ENCODE assay signal across 29 cellular contexts in the genomic region with DNA sequence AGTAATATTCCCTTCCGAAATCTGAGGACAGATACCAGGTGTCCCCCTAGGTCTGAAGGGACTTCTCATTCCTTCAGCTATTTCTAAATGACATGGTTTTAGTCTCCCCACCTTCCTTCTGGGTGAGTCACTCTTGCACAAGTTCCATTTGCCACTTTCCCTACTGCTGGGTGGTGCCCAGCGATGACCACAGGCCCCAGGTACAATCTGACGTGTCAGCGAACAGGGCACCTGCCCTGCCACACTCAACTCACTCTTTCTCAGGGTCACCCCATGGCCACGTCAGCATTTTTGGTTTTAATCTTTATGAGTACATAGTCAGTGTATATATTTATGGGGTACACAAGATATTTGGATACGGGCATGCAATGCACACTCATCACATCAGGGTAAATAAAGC. TPM values are rescaled to one million over a fixed set of nuclear protein-coding genes. Genes with fewer than 3 reads are reported as not detected.
DNase-seq lines count a peak whose midpoint lies in the region; ATAC-seq, FAIRE-seq and TF ChIP-seq lines count a peak whose summit lies in the region.
"Had no signal": no experiment of that assay in that cellular context is flagged by ENCODE, and none has a peak within 500 bp of the region (broad histone marks: within the 10 kb centered on the region; RNA-seq: fewer than 3 reads in every experiment).

No MANE protein-coding gene starts in this region.

- no peaks in the 10 kb centered on the region for H3K9me3 ChIP-seq in breast epithelium
- H3K9me3 ChIP-seq in kidney (ENCODE audit: control insufficient read depth in 1 of 2, low read length in 2 of 2), result no peaks in the 10 kb centered on the region
- H3K9me3 ChIP-seq: SJSA1, upper lobe of right lung had no signal

- no peak for FAIRE-seq in kidney (lab: Jason Lieb, UNC)
- FAIRE-seq: islet of Langerhans had no signal

- ATAC-seq in Right ventricle myocardium inferior, result no peak
- ATAC-seq in SK-N-SH treated with all-trans-retinoic acid at 6 μM for 48 hours, result no peak
- ATAC-seq: activated CD8-positive, alpha-beta T cell treated with anti-CD3 and anti-CD28 coated beads, Interleukin-2, amount 10 ng/mL, durations not matched to agents 7 days and 5 days; activated T-cell treated with anti-CD3 and anti-CD28 coated beads, Interleukin-2, amount 50 U/mL, for 4 hours; sciatic nerve had no signal

- no peaks in the 10 kb centered on the region for H3K36me3 Mint-ChIP-seq in MCF 10A (ENCODE audit: insufficient read depth, unreplicated experiment)
- H3K36me3 Mint-ChIP-seq: activated naive CD8-positive, alpha-beta T cell; brain; CD14-positive monocyte had no signal

- intact Hi-C loops in MCF 10A (cut with micrococcal nuclease), result no loop called here
- intact Hi-C loops in breast epithelium (cut with DNase I; ENCODE audit: low total_unique reads), result no loop called here
- intact Hi-C loops in kidney (cut with DNase I), result no loop called here
- intact Hi-C loops in Right ventricle myocardium inferior (cut with DNase I), result no loop called here

- BruUV-seq in MCF 10A (replicated peaks; lab: Mats Ljungman, UMichigan), result no TSS peak

- peak overlapping the region; percentile 43 for H3K27ac Mint-ChIP-seq in MCF 10A (ENCODE audit: low read depth, unreplicated experiment)
- H3K27ac Mint-ChIP-seq: activated CD8-positive, alpha-beta T cell treated with anti-CD3 and anti-CD28 coated beads, Interleukin-2, amount 10 ng/mL, durations not matched to agents 7 days and 5 days; activated naive CD8-positive, alpha-beta T cell; brain; HFFc6; T-helper 2 cell treated with Interferon-gamma antibody and Interleukin-4, amounts not matched to agents 5 μg/mL and 100 μg/mL, for 36 hours had no signal

- CTCF ChIA-PET in MCF 10A (lab: Yijun Ruan, JAX), result interaction anchor here (0.5 to 1.4 kb wide), 4 partner anchors 62 to 1826 kb away, joined by 4 to 5 read pairs (median 4); no protein-coding TSS in a partner anchor

- no peaks in the 10 kb centered on the region for H3K27me3 Mint-ChIP-seq in MCF 10A (ENCODE audit: insufficient read depth, unreplicated experiment)
- H3K27me3 Mint-ChIP-seq: activated naive CD8-positive, alpha-beta T cell; naive B cell had no signal

- POLR2A ChIA-PET in MCF 10A (lab: Yijun Ruan, JAX), result interaction anchor here (0.6 to 1.8 kb wide), 6 partner anchors 9 to 404 kb away, joined by 3 to 7 read pairs (median 4); partner anchors contain the start of gene PPP2R1B

- TF ChIP-seq CTCF in MCF 10A (IDR thresholded peaks at IDR 0.05; ENCODE audit: unreplicated experiment) (no peak), breast epithelium (IDR thresholded peaks at IDR 0.05) (no peak), kidney (IDR thresholded peaks at IDR 0.05; ENCODE audit: borderline replicate concordance, extremely low read depth, insufficient read depth) (no peak)

- H3K4me1 ChIP-seq in breast epithelium (no peaks in the 10 kb centered on the region), kidney (ENCODE audit: control insufficient read depth in 1 of 2, insufficient read depth in 1 of 2, low read depth in 1 of 2, low read length in 2 of 2) (peaks cover 3 to 5% of the 10 kb centered on the region in 2 donors)
- H3K4me1 ChIP-seq: SJSA1, upper lobe of right lung had no signal

- peaks cover 11% of the 10 kb centered on the region for H3K4me1 Mint-ChIP-seq in MCF 10A (ENCODE audit: insufficient read depth, unreplicated experiment)
- H3K4me1 Mint-ChIP-seq: brain, CD14-positive monocyte had no signal

- DNase-seq in MCF 10A (ENCODE audit: unreplicated experiment) (peak; percentile 71), breast epithelium (ENCODE audit: low spot score in 2 of 2) (no peak), RPMI8226 (peak; percentile 87), kidney (peak; percentile 57), NCI-H345 treated with DMSO at 0.1 percent for 48 hours (lab: John Stamatoyannopoulos, UW; ENCODE audit: unreplicated experiment) (no peak), Right ventricle myocardium inferior (ENCODE audit: missing footprints) (no peak)
- DNase-seq in stimulated activated naive CD4-positive, alpha-beta T cell (lab: John Stamatoyannopoulos, UW), result no peak
- DNase-seq: activated CD4-positive, CD25-positive, alpha-beta regulatory T cell; activated CD8-positive, alpha-beta T cell treated with anti-CD3 and anti-CD28 coated beads, Interleukin-2, amount 10 ng/mL, durations not matched to agents 7 days and 5 days; activated T-cell treated with anti-CD3 and anti-CD28 coated beads, Interleukin-2, amount 50 U/mL, for 4 hours; cortex of kidney; DMS53; HFFc6; hippocampal formation; naive B cell; NCI-H1436; upper lobe of right lung had no signal

- no peak overlapping the region for H3K27ac ChIP-seq in breast epithelium
- H3K27ac ChIP-seq in kidney (ENCODE audit: low read depth in 2 of 2, low read length in 2 of 2), result no peak overlapping the region
- H3K27ac ChIP-seq: SJSA1, upper lobe of right lung had no signal

- TF ChIP-seq POLR2A in breast epithelium (IDR thresholded peaks at IDR 0.05), result no peak

- H3K4me3 ChIP-seq in breast epithelium (no peak overlapping the region), kidney (ENCODE audit: low read length in 2 of 2) (no peak overlapping the region)
- H3K4me3 ChIP-seq: SJSA1, upper lobe of right lung had no signal

- H3K9ac ChIP-seq in kidney (ENCODE audit: low read length in 2 of 2), result no peak overlapping the region

- no peak overlapping the region for H3K4me3 Mint-ChIP-seq in MCF 10A (ENCODE audit: unreplicated experiment)
- H3K4me3 Mint-ChIP-seq: activated CD8-positive, alpha-beta T cell treated with anti-CD3 and anti-CD28 coated beads, Interleukin-2, amount 10 ng/mL, durations not matched to agents 7 days and 5 days; activated naive CD8-positive, alpha-beta T cell; activated T-cell treated with anti-CD3 and anti-CD28 coated beads, Interleukin-2, amount 50 U/mL, for 4 hours; brain; CD14-positive monocyte; HFFc6; T-helper 2 cell treated with Interferon-gamma antibody and Interleukin-4, amounts not matched to agents 5 μg/mL and 100 μg/mL, for 36 hours had no signal

- no peaks in the 10 kb centered on the region for H3K27me3 ChIP-seq in breast epithelium
- H3K27me3 ChIP-seq: SJSA1, upper lobe of right lung had no signal

- H3K36me3 ChIP-seq in breast epithelium (no peaks in the 10 kb centered on the region), kidney (ENCODE audit: control insufficient read depth in 1 of 2, insufficient read depth in 2 of 2, low read length in 2 of 2) (no peaks in the 10 kb centered on the region)
- H3K36me3 ChIP-seq: SJSA1, upper lobe of right lung had no signal

- H3K9me3 Mint-ChIP-seq in MCF 10A (ENCODE audit: unreplicated experiment), result no peaks in the 10 kb centered on the region
- H3K9me3 Mint-ChIP-seq: activated T-cell treated with anti-CD3 and anti-CD28 coated beads, Interleukin-2, amount 50 U/mL, for 4 hours; brain; CD14-positive monocyte; HFFc6; naive B cell; T-helper 2 cell treated with Interferon-gamma antibody and Interleukin-4, amounts not matched to agents 5 μg/mL and 100 μg/mL, for 36 hours had no signal

TF ChIP-seq in SK-N-SH treated with all-trans-retinoic acid at 6 μM for 48 hours, 23 proteins besides CTCF, POLR2A, EP300 and RAD21:
- no peak for TF ChIP-seq SNAI2 (CRISPR knock-in tag; IDR thresholded peaks at IDR 0.05)
- no peak for TF ChIP-seq ZFP30 (CRISPR knock-in tag; IDR thresholded peaks at IDR 0.05)
- TF ChIP-seq ESRRG (CRISPR knock-in tag; IDR thresholded peaks at IDR 0.05), result no peak
- TF ChIP-seq TOX (CRISPR knock-in tag; IDR thresholded peaks at IDR 0.05; ENCODE audit: borderline replicate concordance), result no peak
- no peak for TF ChIP-seq PPARA (CRISPR knock-in tag; IDR thresholded peaks at IDR 0.05; ENCODE audit: borderline replicate concordance)
- no peak for TF ChIP-seq ZC3H10 (CRISPR knock-in tag; IDR thresholded peaks at IDR 0.05)
- TF ChIP-seq ZNF565 (CRISPR knock-in tag; conservative IDR thresholded peaks at IDR 0.05; ENCODE audit: low read depth), result no peak
- TF ChIP-seq CSDC2 (CRISPR knock-in tag; IDR thresholded peaks at IDR 0.05), result no peak
- no peak for TF ChIP-seq TCF4 (CRISPR knock-in tag; IDR thresholded peaks at IDR 0.05; ENCODE audit: borderline replicate concordance)
- no peak for TF ChIP-seq CSRNP3 (CRISPR knock-in tag; IDR thresholded peaks at IDR 0.05)
- no peak for TF ChIP-seq RARB (CRISPR knock-in tag; IDR thresholded peaks at IDR 0.05)
- TF ChIP-seq BACH2 (CRISPR knock-in tag; IDR thresholded peaks at IDR 0.05; ENCODE audit: borderline replicate concordance), result no peak
- no peak for TF ChIP-seq ISL1 (CRISPR knock-in tag; IDR thresholded peaks at IDR 0.05)

RNA-seq across cellular contexts. Expression of gene POU2AF1, which starts 17.2 kb away (rescaled TPM):
- total RNA-seq in MCF 10A (2022) (not detected in 2 replicates), breast epithelium (1 to 10 TPM in 2 of 3 donors, under 1 TPM in 1; 0.16 to 5.6 (median 3.5) TPM), kidney (18.5 TPM), Right ventricle myocardium inferior (0.24 TPM)
- 0.95 TPM for polyA plus RNA-seq in kidney (ENCODE audit: insufficient read depth, low read depth, low replicate concordance)
- total RNA-seq: A673, HFFc6, LHCN-M2, lung microvascular endothelial cell, osteoblast, SJSA1 had no signal

Comparison
In these comparisons a context has a peak if more than half of its experiments do, and no peak if none do; other contexts are left out.
1. DNase-seq: peak in MCF 10A (single experiment), RPMI8226 (single experiment) and kidney (single experiment); none in breast epithelium (0 of 2), NCI-H345 treated with DMSO at 0.1 percent for 48 hours (single experiment), stimulated activated naive CD4-positive, alpha-beta T cell (0 of 6) and Right ventricle myocardium inferior (single experiment).